7 cellular contexts compared by ENCODE assay signal in the genomic region with DNA sequence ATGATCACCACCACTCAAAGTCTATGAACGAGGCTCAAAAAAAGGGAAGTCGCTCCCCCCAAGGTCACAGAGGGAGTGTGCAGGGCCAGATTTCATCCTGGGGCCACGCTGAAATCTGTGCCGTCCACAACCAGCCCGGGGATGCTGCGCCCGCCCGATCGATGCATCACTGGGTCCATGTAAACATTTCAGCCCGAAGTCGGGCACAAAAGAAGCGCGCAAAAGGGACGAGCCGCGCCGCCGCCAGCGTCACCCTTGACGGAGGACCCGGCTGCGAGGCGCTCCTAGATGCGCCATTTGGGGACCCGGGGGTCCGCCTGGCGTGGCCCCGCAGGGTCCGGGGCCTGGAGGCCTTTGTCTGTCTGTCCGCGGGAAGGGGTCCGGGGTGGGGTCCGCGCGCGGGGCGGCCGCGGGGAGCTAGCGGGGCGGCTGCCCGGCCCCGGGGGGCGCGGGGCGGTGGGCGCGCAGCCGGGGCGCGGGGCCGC. TPM values are rescaled to one million over a fixed set of nuclear protein-coding genes. Genes with fewer than 3 reads are reported as not detected.
DNase-seq lines count a peak whose midpoint lies in the region; ATAC-seq and TF ChIP-seq lines count a peak whose summit lies in the region.

No MANE protein-coding gene starts in this region.

- H3K27ac ChIP-seq in endodermal cell (ENCODE audit: low read depth, low read length): peak overlapping the region; percentile 17

- no peak for TF ChIP-seq CTCF in endodermal cell (conservative IDR thresholded peaks at IDR 0.05)

- peaks cover 23% of the 10 kb centered on the region for H3K4me1 Mint-ChIP-seq in activated CD4-positive, alpha-beta memory T cell treated with anti-CD3 and anti-CD28 coated beads, Interleukin-2, amount 10 ng/mL, durations not matched to agents 7 days and 5 days
- H3K4me1 Mint-ChIP-seq in endodermal cell: peaks cover 16% of the 10 kb centered on the region
- H3K4me1 Mint-ChIP-seq in stimulated activated naive CD8-positive, alpha-beta T cell treated with anti-CD3 and anti-CD28 coated beads, Interleukin-15, Interleukin-2, amounts not matched to agents 100 ng/mL and 50 ng/mL, for 24 hours (ENCODE audit: low read depth): peaks cover 24% of the 10 kb centered on the region

- H3K4me1 ChIP-seq in endodermal cell (ENCODE audit: control insufficient read depth, insufficient read depth, low read length) (no peaks in the 10 kb centered on the region), mononuclear cell (ENCODE audit: insufficient read depth, low read length) (peaks cover 20% of the 10 kb centered on the region)

- peak; percentile 43 for ATAC-seq in GM18502 (IDR thresholded peaks at IDR 0.05; ENCODE audit: poor library complexity, unreplicated experiment)

- H3K9ac ChIP-seq in endodermal cell (ENCODE audit: extremely low read depth, low read length, poor library complexity, severe bottlenecking): peak overlapping the region; percentile 66

- H3K4me3 ChIP-seq in endodermal cell (ENCODE audit: low read length) (peak overlapping the region; percentile 95), mononuclear cell (ENCODE audit: low read length) (peak overlapping the region; percentile 73)

- H3K27me3 ChIP-seq in endodermal cell (ENCODE audit: control insufficient read depth, insufficient read depth, low read length, poor library complexity, severe bottlenecking): no peaks in the 10 kb centered on the region
- peaks cover 2% of the 10 kb centered on the region for H3K27me3 ChIP-seq in mononuclear cell (ENCODE audit: insufficient read depth, low read length)

- H3K27me3 Mint-ChIP-seq in activated CD4-positive, alpha-beta memory T cell treated with anti-CD3 and anti-CD28 coated beads, Interleukin-2, amount 10 ng/mL, durations not matched to agents 7 days and 5 days: peaks cover 18% of the 10 kb centered on the region
- peaks cover 9% of the 10 kb centered on the region for H3K27me3 Mint-ChIP-seq in endodermal cell (ENCODE audit: insufficient read depth)
- peaks cover 5% of the 10 kb centered on the region for H3K27me3 Mint-ChIP-seq in stimulated activated naive CD8-positive, alpha-beta T cell treated with anti-CD3 and anti-CD28 coated beads, Interleukin-15, Interleukin-2, amounts not matched to agents 100 ng/mL and 50 ng/mL, for 24 hours

- POLR2A ChIA-PET in activated CD4-positive, alpha-beta memory T cell treated with anti-CD3 and anti-CD28 coated beads, Interleukin-2, amount 10 ng/mL, durations not matched to agents 7 days and 5 days (lab: Charles Lee): interaction anchor here (0.6 to 1.0 kb wide), 2 partner anchors 8 to 35 kb away, joined by 3 read pairs; no protein-coding TSS in a partner anchor

- CTCF ChIA-PET in activated CD4-positive, alpha-beta memory T cell treated with anti-CD3 and anti-CD28 coated beads, Interleukin-2, amount 10 ng/mL, durations not matched to agents 7 days and 5 days (lab: Charles Lee): no interaction called here

- H3K9me3 ChIP-seq in endodermal cell (ENCODE audit: control insufficient read depth, low read length): no peaks in the 10 kb centered on the region
- H3K9me3 ChIP-seq in mononuclear cell (ENCODE audit: low read depth, low read length): no peaks in the 10 kb centered on the region

- WGBS in endodermal cell (ENCODE audit: insufficient coverage in 1 of 2, insufficient read length in 1 of 2), 2 experiments: 0 to 1% methylated on average over 19 to 52 of the region's 52 CpGs

- peaks cover 5% of the 10 kb centered on the region for H3K9me3 Mint-ChIP-seq in activated CD4-positive, alpha-beta memory T cell treated with anti-CD3 and anti-CD28 coated beads, Interleukin-2, amount 10 ng/mL, durations not matched to agents 7 days and 5 days
- H3K9me3 Mint-ChIP-seq in endodermal cell: peaks cover 2% of the 10 kb centered on the region
- peaks cover 5% of the 10 kb centered on the region for H3K9me3 Mint-ChIP-seq in stimulated activated naive CD8-positive, alpha-beta T cell treated with anti-CD3 and anti-CD28 coated beads, Interleukin-15, Interleukin-2, amounts not matched to agents 100 ng/mL and 50 ng/mL, for 24 hours

- peaks cover 26% of the 10 kb centered on the region for H3K36me3 Mint-ChIP-seq in activated CD4-positive, alpha-beta memory T cell treated with anti-CD3 and anti-CD28 coated beads, Interleukin-2, amount 10 ng/mL, durations not matched to agents 7 days and 5 days (ENCODE audit: low read depth)
- H3K36me3 Mint-ChIP-seq in endodermal cell (ENCODE audit: low read depth): peaks cover 22% of the 10 kb centered on the region
- peaks cover 26% of the 10 kb centered on the region for H3K36me3 Mint-ChIP-seq in stimulated activated naive CD8-positive, alpha-beta T cell treated with anti-CD3 and anti-CD28 coated beads, Interleukin-15, Interleukin-2, amounts not matched to agents 100 ng/mL and 50 ng/mL, for 24 hours (ENCODE audit: low read depth)

- peak overlapping the region; percentile 87 for H3K4me3 Mint-ChIP-seq in activated CD4-positive, alpha-beta memory T cell treated with anti-CD3 and anti-CD28 coated beads, Interleukin-2, amount 10 ng/mL, durations not matched to agents 7 days and 5 days
- H3K4me3 Mint-ChIP-seq in endodermal cell: peak overlapping the region; percentile 91
- peak overlapping the region; percentile 96 for H3K4me3 Mint-ChIP-seq in stimulated activated naive CD8-positive, alpha-beta T cell treated with anti-CD3 and anti-CD28 coated beads, Interleukin-15, Interleukin-2, amounts not matched to agents 100 ng/mL and 50 ng/mL, for 24 hours

- DNase-seq in HCEC 1CT (peak; percentile 50), M059J (ENCODE audit: low read depth) (peak; percentile 50), endodermal cell (peak; percentile 81)
- DNase-seq in activated CD4-positive, alpha-beta memory T cell treated with anti-CD3 and anti-CD28 coated beads, Interleukin-2, amount 10 ng/mL, durations not matched to agents 7 days and 5 days: peak; percentile 44

- H3K27ac Mint-ChIP-seq in activated CD4-positive, alpha-beta memory T cell treated with anti-CD3 and anti-CD28 coated beads, Interleukin-2, amount 10 ng/mL, durations not matched to agents 7 days and 5 days: peak overlapping the region; percentile 80
- H3K27ac Mint-ChIP-seq in endodermal cell: peak overlapping the region; percentile 83
- peak overlapping the region; percentile 86 for H3K27ac Mint-ChIP-seq in stimulated activated naive CD8-positive, alpha-beta T cell treated with anti-CD3 and anti-CD28 coated beads, Interleukin-15, Interleukin-2, amounts not matched to agents 100 ng/mL and 50 ng/mL, for 24 hours

- peaks cover 22% of the 10 kb centered on the region for H3K36me3 ChIP-seq in endodermal cell (ENCODE audit: control insufficient read depth, insufficient read depth, low read length)

RNA-seq across cellular contexts. Expression of a gene that starts 0.5 kb away (rescaled TPM):
- total RNA-seq in M059J (2014; rRNA removed; shearing (Covaris generic)): 53.7 and 63.2 TPM in 2 replicates
- total RNA-seq in activated CD4-positive, alpha-beta memory T cell treated with anti-CD3 and anti-CD28 coated beads, Interleukin-2, amount 10 ng/mL, durations not matched to agents 7 days and 5 days: 10 to 100 TPM; 21.7 to 26.1 TPM
- 10 to 100 TPM; 46.5 to 54.6 TPM for total RNA-seq in endodermal cell
- 52.9 TPM for polyA plus RNA-seq in endodermal cell (2013, experiment 1 of 2)
- 43.4 TPM for polyA plus RNA-seq in endodermal cell (2013, experiment 2 of 2)
- 92.8 TPM for total RNA-seq in mononuclear cell

Comparison
In these comparisons a context has a peak if more than half of its experiments do, and no peak if none do; other contexts are left out.
1. Peak in every context shown above with its lines: DNase-seq, ATAC-seq, H3K4me3 ChIP-seq and H3K27ac ChIP-seq.